Comparison of ENCODE assay signal across 23 cellular contexts in the genomic region with DNA sequence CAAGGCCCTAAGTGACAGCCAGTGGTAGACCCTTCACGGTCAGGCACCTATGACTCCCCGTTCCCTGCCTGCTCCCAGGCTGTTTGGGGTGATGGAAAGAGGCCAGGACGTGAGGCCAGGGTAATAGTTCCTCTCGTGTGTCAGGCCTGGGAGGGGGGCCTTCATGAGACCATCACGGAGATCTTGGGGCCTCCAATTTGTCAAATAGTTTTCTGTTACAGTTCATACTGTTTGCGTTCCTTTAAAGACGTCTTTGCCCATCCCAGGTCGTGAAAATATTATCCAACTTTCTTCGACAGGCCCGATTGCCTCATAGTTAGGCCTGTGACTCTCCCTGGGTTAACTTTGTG.
DNase-seq lines count a peak whose midpoint lies in the region; FAIRE-seq and TF ChIP-seq lines count a peak whose summit lies in the region.
"Had no signal": no experiment of that assay in that cellular context is flagged by ENCODE, and none has a peak within 500 bp of the region (broad histone marks: within the 10 kb centered on the region; RNA-seq: fewer than 3 reads in every experiment).

No MANE protein-coding gene starts in this region.

- peaks cover 5% of the 10 kb centered on the region for H3K9me3 ChIP-seq in left ventricle myocardium inferior (replicated peaks)
- no peaks in the 10 kb centered on the region for H3K9me3 ChIP-seq in osteoblast (ENCODE audit: low read depth, low read length)
- H3K9me3 ChIP-seq: A549 had no signal

- CTCF ChIA-PET in MCF 10A (lab: Yijun Ruan, JAX): interaction anchor here (0.6 kb wide), 1 partner anchor 8 kb away, joined by 3 read pairs; no protein-coding TSS in a partner anchor

- no peaks in the 10 kb centered on the region for H3K4me1 ChIP-seq in left ventricle myocardium inferior
- no peaks in the 10 kb centered on the region for H3K4me1 ChIP-seq in osteoblast (ENCODE audit: insufficient read depth, low read length)
- H3K4me1 ChIP-seq: A549 had no signal

- no peaks in the 10 kb centered on the region for H3K4me1 Mint-ChIP-seq in MCF 10A (ENCODE audit: insufficient read depth, unreplicated experiment)
- H3K4me1 Mint-ChIP-seq: CD4-positive, alpha-beta memory T cell; GM23338; H9 had no signal

- no peak for TF ChIP-seq POLR2A in lower leg skin (IDR thresholded peaks at IDR 0.05)

- no peak overlapping the region for H3K27ac Mint-ChIP-seq in MCF 10A (ENCODE audit: low read depth, unreplicated experiment)
- H3K27ac Mint-ChIP-seq: CD4-positive, alpha-beta memory T cell; GM23338; H9 had no signal

- no TSS peak for BruUV-seq in MCF 10A (replicated peaks; lab: Mats Ljungman, UMichigan)

- H3K27ac ChIP-seq in left ventricle myocardium inferior (replicated peaks) (no peak overlapping the region), osteoblast (ENCODE audit: low read depth, low read length) (no peak overlapping the region)
- H3K27ac ChIP-seq: A549 had no signal

- no peaks in the 10 kb centered on the region for H3K79me2 ChIP-seq in osteoblast (ENCODE audit: insufficient read depth, low read length)

- no peaks in the 10 kb centered on the region for H3K36me3 ChIP-seq in left ventricle myocardium inferior
- H3K36me3 ChIP-seq in bronchial epithelial cell (ENCODE audit: control insufficient read depth, insufficient read depth, low read length): no peaks in the 10 kb centered on the region
- H3K36me3 ChIP-seq in osteoblast (ENCODE audit: insufficient read depth, low read length): no peaks in the 10 kb centered on the region

- H3K27me3 ChIP-seq in left ventricle myocardium inferior (ENCODE audit: low read depth) (no peaks in the 10 kb centered on the region), bronchial epithelial cell (ENCODE audit: control insufficient read depth, insufficient read depth, low read length) (no peaks in the 10 kb centered on the region), osteoblast (ENCODE audit: insufficient read depth, low read length) (peaks cover 17% of the 10 kb centered on the region)

- H4K20me1 ChIP-seq in osteoblast (ENCODE audit: insufficient read depth, low read length): no peaks in the 10 kb centered on the region

- H3K36me3 Mint-ChIP-seq in MCF 10A (ENCODE audit: insufficient read depth, unreplicated experiment): no peaks in the 10 kb centered on the region

- POLR2A ChIA-PET in MCF 10A (lab: Yijun Ruan, JAX): no interaction called here

- H3K4me2 ChIP-seq in osteoblast (ENCODE audit: insufficient read depth, low read length): no peak overlapping the region
- H3K4me2 ChIP-seq: A549, GM23338 had no signal

- H3K27me3 Mint-ChIP-seq in MCF 10A (ENCODE audit: insufficient read depth, unreplicated experiment): peaks cover 18% of the 10 kb centered on the region
- H3K27me3 Mint-ChIP-seq: CD4-positive, alpha-beta memory T cell had no signal

- DNase-seq in cardiac septum (ENCODE audit: low spot score) (peak; percentile 73), left ventricle myocardium inferior (no peak), bronchial epithelial cell (ENCODE audit: low read depth) (no peak), lower leg skin (ENCODE audit: low spot score in 2 of 2) (peak; percentile 9 to 72), osteoblast (ENCODE audit: insufficient read length, low spot score, missing footprints) (peak; percentile 43), GM03348 (ENCODE audit: low spot score) (no peak), MCF 10A (ENCODE audit: unreplicated experiment) (no peak)
- DNase-seq: C1 segment of cervical spinal cord; CD4-positive, alpha-beta memory T cell; COR-L47; DMS53; H9; KG1; MM.1S; NCI-H1694; NCI-H2029 treated with DMSO at 0.1 percent for 48 hours; NCI-H446 treated with DMSO at 0.1 percent for 48 hours; NCI-H526; NCI-H82; NK-92 treated with Interleukin-12 subunit alpha and Interleukin-12 subunit beta, amount 100 ng/mL, for 24 hours; PC-3 had no signal

- H2AFZ ChIP-seq in osteoblast (ENCODE audit: low read length): no peak overlapping the region
- H2AFZ ChIP-seq: GM23338 had no signal

- FAIRE-seq in bronchial epithelial cell (lab: Jason Lieb, UNC): peak; percentile 64
- FAIRE-seq: A549 had no signal

- intact Hi-C loops in cardiac septum (cut with DNase I) (no loop called here), left ventricle myocardium inferior (cut with micrococcal nuclease) (no loop called here), lower leg skin (cut with DNase I; ENCODE audit: low total_unique reads) (no loop called here), MCF 10A (cut with micrococcal nuclease) (no loop called here)

- no peak overlapping the region for H3K4me3 ChIP-seq in left ventricle myocardium inferior
- no peak overlapping the region for H3K4me3 ChIP-seq in bronchial epithelial cell (ENCODE audit: low read depth, low read length)
- H3K4me3 ChIP-seq in lower leg skin (ENCODE audit: low read depth, poor library complexity, severe bottlenecking): no peak overlapping the region
- no peak overlapping the region for H3K4me3 ChIP-seq in osteoblast (ENCODE audit: insufficient read depth, low read length)
- H3K4me3 ChIP-seq: A549, GM23338 had no signal

- no peak for TF ChIP-seq CTCF in left ventricle myocardium inferior (IDR thresholded peaks at IDR 0.05; ENCODE audit: borderline replicate concordance)
- no peak for TF ChIP-seq CTCF in bronchial epithelial cell (IDR thresholded peaks at IDR 0.05; ENCODE audit: insufficient read depth, low read length, severe bottlenecking)
- no peak for TF ChIP-seq CTCF in lower leg skin (IDR thresholded peaks at IDR 0.05)
- no peak for TF ChIP-seq CTCF in osteoblast (IDR thresholded peaks at IDR 0.05; ENCODE audit: extremely low read depth, low read depth, low read length)
- TF ChIP-seq CTCF in MCF 10A (IDR thresholded peaks at IDR 0.05; ENCODE audit: unreplicated experiment): no peak

- H3K9me3 Mint-ChIP-seq in MCF 10A (ENCODE audit: unreplicated experiment): peaks cover 24% of the 10 kb centered on the region

- H3K4me3 Mint-ChIP-seq in MCF 10A (ENCODE audit: unreplicated experiment): no peak overlapping the region
- H3K4me3 Mint-ChIP-seq: CD4-positive, alpha-beta memory T cell; GM23338; H9 had no signal

- 90 to 93% methylated on average over 10 of the region's 10 CpGs for WGBS in lower leg skin, 2 donors

Comparison
In these comparisons a context has a peak if more than half of its experiments do, and no peak if none do; other contexts are left out.
1. DNase-seq: peak in cardiac septum (single experiment), lower leg skin (2 of 2) and osteoblast (single experiment); none in left ventricle myocardium inferior (single experiment), bronchial epithelial cell (single experiment), GM03348 (single experiment) and MCF 10A (single experiment).